Comparison of ENCODE assay signal across 8 cellular contexts in the genomic region with DNA sequence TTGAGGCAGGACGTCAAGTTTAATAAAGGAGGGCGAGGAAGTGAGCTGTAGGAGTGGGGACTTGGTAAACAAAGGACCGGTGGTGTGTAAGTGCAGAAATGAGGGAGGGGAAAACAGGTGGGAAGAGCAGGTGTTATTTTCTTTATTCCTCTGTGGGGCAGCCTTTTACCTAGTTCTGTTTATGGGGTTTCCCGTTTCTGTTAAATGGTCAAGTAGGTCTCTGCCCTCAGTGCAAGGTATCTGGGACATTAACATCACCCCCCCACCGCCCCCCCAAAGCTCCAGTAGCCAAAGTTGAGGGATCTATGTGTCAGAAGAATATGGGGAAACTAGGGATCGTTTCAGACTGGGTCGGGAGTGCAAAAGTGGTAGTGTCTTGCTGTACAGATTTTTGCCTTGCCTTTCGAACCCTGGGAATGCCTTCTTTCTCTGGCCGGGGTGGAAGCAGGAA. TPM values are rescaled to one million over a fixed set of nuclear protein-coding genes. Genes with fewer than 3 reads are reported as not detected.
DNase-seq lines count a peak whose midpoint lies in the region; ATAC-seq and TF ChIP-seq lines count a peak whose summit lies in the region.

No MANE protein-coding gene starts in this region.

- H3F3A ChIP-seq in Loucy (ENCODE audit: low read depth), result peaks cover 8% of the 10 kb centered on the region; the same call in 1 of the 2 replicates

- H3K36me3 Mint-ChIP-seq in chondrocyte (ENCODE audit: low read depth), result no peaks in the 10 kb centered on the region
- no peaks in the 10 kb centered on the region for H3K36me3 Mint-ChIP-seq in nephron (ENCODE audit: low read depth)

- H3K4me1 Mint-ChIP-seq in chondrocyte (ENCODE audit: low read depth), result peaks cover 43% of the 10 kb centered on the region
- peaks cover 36% of the 10 kb centered on the region for H3K4me1 Mint-ChIP-seq in nephron

- H3K9me3 Mint-ChIP-seq in chondrocyte (ENCODE audit: low read depth) (no peaks in the 10 kb centered on the region), nephron (no peaks in the 10 kb centered on the region)

- DNase-seq in chondrocyte (ENCODE audit: low spot score) (no peak), RPMI8226 (no peak), NCI-H774 (lab: John Stamatoyannopoulos, UW) (no peak)

- H3K36me3 ChIP-seq in Loucy (ENCODE audit: insufficient read depth, low read length), result no peaks in the 10 kb centered on the region

- ATAC-seq in GM18858 (IDR thresholded peaks at IDR 0.05; ENCODE audit: unreplicated experiment), result peak; percentile 5
- no peak for ATAC-seq in GM21619 (IDR thresholded peaks at IDR 0.05; ENCODE audit: unreplicated experiment)
- no peak for ATAC-seq in HG03439 (IDR thresholded peaks at IDR 0.05; ENCODE audit: unreplicated experiment)

- peak overlapping the region; percentile 98 for H3K4me2 ChIP-seq in Loucy (ENCODE audit: low read depth, low read length, poor library complexity, severe bottlenecking)

- peak overlapping the region; percentile 89 for H3K9ac ChIP-seq in Loucy (ENCODE audit: low read depth, low read length, poor library complexity, severe bottlenecking)

- H3K9me3 ChIP-seq in Loucy (ENCODE audit: insufficient read depth, low read depth, low read length), result no peaks in the 10 kb centered on the region

- peak overlapping the region; percentile 97 for H3K27ac Mint-ChIP-seq in chondrocyte (ENCODE audit: unreplicated experiment)
- peak overlapping the region; percentile 83 to 95 (median 90) for H3K27ac Mint-ChIP-seq in nephron

- no peaks in the 10 kb centered on the region for H3K27me3 ChIP-seq in Loucy (ENCODE audit: insufficient read depth, low read length, poor library complexity, severe bottlenecking)

- H4K20me1 ChIP-seq in Loucy (ENCODE audit: insufficient read depth, low read length, poor library complexity, severe bottlenecking), result peaks cover 47% of the 10 kb centered on the region

- H3K4me1 ChIP-seq in Loucy (ENCODE audit: insufficient read depth, low read length, poor library complexity, severe bottlenecking), result peaks cover 46% of the 10 kb centered on the region

- H3K4me3 Mint-ChIP-seq in chondrocyte (ENCODE audit: unreplicated experiment) (peak overlapping the region; percentile 86), nephron (peak overlapping the region; percentile 89 to 93 (median 93))

- peak overlapping the region; percentile 87 for H3K4me3 ChIP-seq in Loucy (ENCODE audit: low read length, poor library complexity, severe bottlenecking)

- peak overlapping the region; percentile 83 for H2AFZ ChIP-seq in Loucy (ENCODE audit: low read length)

- H3K79me2 ChIP-seq in Loucy (ENCODE audit: insufficient read depth, low read length), result peaks cover 93% of the 10 kb centered on the region

- H3K9me2 ChIP-seq in Loucy (replicated peaks; ENCODE audit: low read depth, low read length), result no peaks in the 10 kb centered on the region

- TF ChIP-seq CTCF in Loucy (conservative IDR thresholded peaks at IDR 0.05; ENCODE audit: low read length) (peak; percentile 16; the same call in 1 of the 2 replicates), chondrocyte (IDR thresholded peaks at IDR 0.05) (no peak), nephron (IDR thresholded peaks at IDR 0.05; ENCODE audit: unreplicated experiment in 3 of 3) (no peak)

- no peaks in the 10 kb centered on the region for H3K27me3 Mint-ChIP-seq in chondrocyte (ENCODE audit: low read depth)
- peaks cover 6% of the 10 kb centered on the region for H3K27me3 Mint-ChIP-seq in nephron (ENCODE audit: low read depth)

RNA-seq across cellular contexts. Expression of gene MGA, which starts 0.9 kb away (rescaled TPM):
- total RNA-seq in chondrocyte, result 38.0 to 39.4 TPM (median 38.3 TPM) in 3 replicates
